Comparison of ENCODE assay signal across 20 cellular contexts in genomic region chr22:47101321-47101885, GRCh38.
DNase-seq lines count a peak whose midpoint lies in the region; ATAC-seq and TF ChIP-seq lines count a peak whose summit lies in the region.
"Had no signal": no experiment of that assay in that cellular context is flagged by ENCODE, and none has a peak within 500 bp of the region (broad histone marks: within the 10 kb centered on the region; RNA-seq: fewer than 3 reads in every experiment).

No MANE protein-coding gene starts in this region.

- no peak overlapping the region for H3K4me3 Mint-ChIP-seq in activated naive CD8-positive, alpha-beta T cell treated with anti-CD3 and anti-CD28 coated beads, Interleukin-2, amount 50 U/mL, for 24 hours
- no peak overlapping the region for H3K4me3 Mint-ChIP-seq in activated naive CD8-positive, alpha-beta T cell treated with anti-CD3 and anti-CD28 coated beads for 36 hours
- H3K4me3 Mint-ChIP-seq in glutamatergic neuron (ENCODE audit: unreplicated experiment), result peak overlapping the region; percentile 52

- H2BK120ac ChIP-seq in neuronal stem cell (ENCODE audit: low read depth, low read length), result no peak overlapping the region

- H2AFZ ChIP-seq in neuronal stem cell (ENCODE audit: low read length), result no peak overlapping the region

- DNase-seq in activated naive CD8-positive, alpha-beta T cell treated with anti-CD3 and anti-CD28 coated beads, Interleukin-2, amount 50 U/mL, for 24 hours, result no peak
- no peak for DNase-seq in activated naive CD8-positive, alpha-beta T cell treated with anti-CD3 and anti-CD28 coated beads for 36 hours
- no peak for DNase-seq in glutamatergic neuron
- DNase-seq in neuronal stem cell (ENCODE audit: low spot score), result no peak
- DNase-seq in NCI-H146 (lab: John Stamatoyannopoulos, UW), result no peak
- DNase-seq in SHP77 treated with DMSO at 0.1 percent for 48 hours (lab: John Stamatoyannopoulos, UW), result no peak
- DNase-seq in cerebellum (ENCODE audit: low spot score), result no peak
- DNase-seq: AML-193; DMS79 treated with DMSO at 0.1 percent for 48 hours; MM.1S; NCI-H1092 treated with DMSO at 0.1 percent for 48 hours; NCI-H2081; NCI-H510A; NCI-H748 treated with DMSO at 0.1 percent for 48 hours; NK-92 treated with Interleukin-12 subunit alpha and Interleukin-12 subunit beta, amount 100 ng/mL, for 24 hours; Peyer's patch had no signal

- peak overlapping the region; percentile 32 for H3K14ac ChIP-seq in neuronal stem cell (ENCODE audit: low read length)

- H3K18ac ChIP-seq in neuronal stem cell (ENCODE audit: low read length), result peak overlapping the region; percentile 44

- H3K36me3 ChIP-seq in neuronal stem cell (replicated peaks in 1 of 2; ENCODE audit: control insufficient read depth in 2 of 2, insufficient read depth in 2 of 2, low read length in 2 of 2), result no peaks in the 10 kb centered on the region
- H3K36me3 ChIP-seq: HAP-1, Peyer's patch had no signal

- H3K36me3 Mint-ChIP-seq in activated naive CD8-positive, alpha-beta T cell treated with anti-CD3 and anti-CD28 coated beads, Interleukin-2, amount 50 U/mL, for 24 hours (ENCODE audit: low read depth), result peaks cover 8% of the 10 kb centered on the region
- H3K36me3 Mint-ChIP-seq in activated naive CD8-positive, alpha-beta T cell treated with anti-CD3 and anti-CD28 coated beads for 36 hours, result peaks cover 25% of the 10 kb centered on the region
- peaks cover 8% of the 10 kb centered on the region for H3K36me3 Mint-ChIP-seq in glutamatergic neuron (ENCODE audit: unreplicated experiment)

- no peak overlapping the region for H2BK15ac ChIP-seq in neuronal stem cell (ENCODE audit: low read length)

- WGBS in neuronal stem cell (ENCODE audit: extremely low coverage in 2 of 2, insufficient read length in 2 of 2, insufficient replicate concordance in 1 of 2), 2 donors, result no CpG with 5 or more reads among the region's 16 CpGs

- no peak overlapping the region for H2BK5ac ChIP-seq in neuronal stem cell (ENCODE audit: low read length)

- H3K9me3 Mint-ChIP-seq in activated naive CD8-positive, alpha-beta T cell treated with anti-CD3 and anti-CD28 coated beads, Interleukin-2, amount 50 U/mL, for 24 hours, result no peaks in the 10 kb centered on the region
- H3K9me3 Mint-ChIP-seq in activated naive CD8-positive, alpha-beta T cell treated with anti-CD3 and anti-CD28 coated beads for 36 hours, result no peaks in the 10 kb centered on the region
- H3K9me3 Mint-ChIP-seq in glutamatergic neuron (ENCODE audit: unreplicated experiment), result peaks cover 7% of the 10 kb centered on the region

- peaks cover 6% of the 10 kb centered on the region for H3K79me1 ChIP-seq in neuronal stem cell (ENCODE audit: low read depth, low read length)

- H3K27me3 Mint-ChIP-seq in activated naive CD8-positive, alpha-beta T cell treated with anti-CD3 and anti-CD28 coated beads, Interleukin-2, amount 50 U/mL, for 24 hours, result no peaks in the 10 kb centered on the region
- H3K27me3 Mint-ChIP-seq in activated naive CD8-positive, alpha-beta T cell treated with anti-CD3 and anti-CD28 coated beads for 36 hours, result no peaks in the 10 kb centered on the region
- H3K27me3 Mint-ChIP-seq in glutamatergic neuron (ENCODE audit: unreplicated experiment), result peaks cover 12% of the 10 kb centered on the region

- peak overlapping the region; percentile 5 for H3K23ac ChIP-seq in neuronal stem cell (ENCODE audit: low read depth, low read length, poor library complexity)

- H3K9ac ChIP-seq in neuronal stem cell (ENCODE audit: low read depth, low read length, poor library complexity), result no peak overlapping the region

- H3K4me1 ChIP-seq in neuronal stem cell (ENCODE audit: control insufficient read depth in 2 of 2, insufficient read depth in 1 of 2, low read depth in 1 of 2, low read length in 2 of 2), result peaks cover 7 to 9% of the 10 kb centered on the region in 2 donors
- H3K4me1 ChIP-seq: HAP-1, Peyer's patch had no signal

- peak overlapping the region; percentile 53 for H2AK5ac ChIP-seq in neuronal stem cell (ENCODE audit: low read depth, low read length)

- ATAC-seq in activated naive CD8-positive, alpha-beta T cell treated with anti-CD3 and anti-CD28 coated beads, Interleukin-2, amount 50 U/mL, for 24 hours, result peak; percentile 10
- ATAC-seq in HG02884 (IDR thresholded peaks at IDR 0.05; ENCODE audit: unreplicated experiment), result no peak

- no peak overlapping the region for H3K4me3 ChIP-seq in neuronal stem cell (ENCODE audit: low read length in 2 of 2)
- H3K4me3 ChIP-seq: HAP-1, Peyer's patch had no signal

- H3K27me3 ChIP-seq in neuronal stem cell (ENCODE audit: control insufficient read depth in 3 of 3, insufficient read depth in 3 of 3, low read depth in 1 of 3, low read length in 3 of 3), result no peaks in the 10 kb centered on the region
- H3K27me3 ChIP-seq: Peyer's patch had no signal

- H4K8ac ChIP-seq in neuronal stem cell (ENCODE audit: low read depth, low read length), result peak overlapping the region; percentile 7

- no peak overlapping the region for H3K4me2 ChIP-seq in neuronal stem cell (ENCODE audit: insufficient read depth, low read length, poor library complexity, severe bottlenecking)

- H3K27ac Mint-ChIP-seq in activated naive CD8-positive, alpha-beta T cell treated with anti-CD3 and anti-CD28 coated beads, Interleukin-2, amount 50 U/mL, for 24 hours, result no peak overlapping the region
- H3K27ac Mint-ChIP-seq in activated naive CD8-positive, alpha-beta T cell treated with anti-CD3 and anti-CD28 coated beads for 36 hours, result no peak overlapping the region
- H3K27ac Mint-ChIP-seq in glutamatergic neuron (ENCODE audit: unreplicated experiment), result no peak overlapping the region

- no peak for TF ChIP-seq CTCF in glutamatergic neuron (IDR thresholded peaks at IDR 0.05; ENCODE audit: partially characterized antibody, unreplicated experiment)

- H3K27ac ChIP-seq in neuronal stem cell (replicated peaks; ENCODE audit: low read length), result no peak overlapping the region
- H3K27ac ChIP-seq: 22Rv1, C4-2B, Peyer's patch had no signal

- H3K4me1 Mint-ChIP-seq in activated naive CD8-positive, alpha-beta T cell treated with anti-CD3 and anti-CD28 coated beads, Interleukin-2, amount 50 U/mL, for 24 hours, result peaks cover 5% of the 10 kb centered on the region
- H3K4me1 Mint-ChIP-seq in activated naive CD8-positive, alpha-beta T cell treated with anti-CD3 and anti-CD28 coated beads for 36 hours, result no peaks in the 10 kb centered on the region
- peaks cover 11% of the 10 kb centered on the region for H3K4me1 Mint-ChIP-seq in glutamatergic neuron (ENCODE audit: low read depth, unreplicated experiment)

- no peak overlapping the region for H4K91ac ChIP-seq in neuronal stem cell (ENCODE audit: low read depth, low read length, poor library complexity)

- no peak overlapping the region for H2BK12ac ChIP-seq in neuronal stem cell (ENCODE audit: low read length)

- peaks cover 0 to 3% of the 10 kb centered on the region in 2 donors for H3K9me3 ChIP-seq in neuronal stem cell (replicated peaks in 1 of 2; ENCODE audit: control insufficient read depth in 2 of 2, insufficient read depth in 1 of 2, low read depth in 1 of 2, low read length in 2 of 2)
- H3K9me3 ChIP-seq: HAP-1, Peyer's patch had no signal

- no peak overlapping the region for H3K4ac ChIP-seq in neuronal stem cell (ENCODE audit: low read length)
